1 cellular context compared by ENCODE assay signal in genomic region chr4:40924793-40925117, GRCh38.
TF ChIP-seq lines count a peak whose summit lies in the region.

No MANE protein-coding gene starts in this region.

TF ChIP-seq in GM12878, 131 proteins besides CTCF, POLR2A, EP300 and RAD21 (continued from another document):
- no peak for TF ChIP-seq CEBPZ (IDR thresholded peaks at IDR 0.05; ENCODE audit: low read depth, low read length)
- no peak for TF ChIP-seq MTA3 (IDR thresholded peaks at IDR 0.05; ENCODE audit: borderline replicate concordance, low read length)
- TF ChIP-seq ZNF24 (IDR thresholded peaks at IDR 0.05) = no peak
- TF ChIP-seq BRCA1 (IDR thresholded peaks at IDR 0.05; ENCODE audit: low read depth, low read length) = no peak
- no peak for TF ChIP-seq RAD51 (IDR thresholded peaks at IDR 0.05)
- no peak for TF ChIP-seq MYB (IDR thresholded peaks at IDR 0.05; ENCODE audit: borderline replicate concordance, low read depth, low read length)
- no peak for TF ChIP-seq HDAC2 (IDR thresholded peaks at IDR 0.05)
- TF ChIP-seq, protein P1, sequence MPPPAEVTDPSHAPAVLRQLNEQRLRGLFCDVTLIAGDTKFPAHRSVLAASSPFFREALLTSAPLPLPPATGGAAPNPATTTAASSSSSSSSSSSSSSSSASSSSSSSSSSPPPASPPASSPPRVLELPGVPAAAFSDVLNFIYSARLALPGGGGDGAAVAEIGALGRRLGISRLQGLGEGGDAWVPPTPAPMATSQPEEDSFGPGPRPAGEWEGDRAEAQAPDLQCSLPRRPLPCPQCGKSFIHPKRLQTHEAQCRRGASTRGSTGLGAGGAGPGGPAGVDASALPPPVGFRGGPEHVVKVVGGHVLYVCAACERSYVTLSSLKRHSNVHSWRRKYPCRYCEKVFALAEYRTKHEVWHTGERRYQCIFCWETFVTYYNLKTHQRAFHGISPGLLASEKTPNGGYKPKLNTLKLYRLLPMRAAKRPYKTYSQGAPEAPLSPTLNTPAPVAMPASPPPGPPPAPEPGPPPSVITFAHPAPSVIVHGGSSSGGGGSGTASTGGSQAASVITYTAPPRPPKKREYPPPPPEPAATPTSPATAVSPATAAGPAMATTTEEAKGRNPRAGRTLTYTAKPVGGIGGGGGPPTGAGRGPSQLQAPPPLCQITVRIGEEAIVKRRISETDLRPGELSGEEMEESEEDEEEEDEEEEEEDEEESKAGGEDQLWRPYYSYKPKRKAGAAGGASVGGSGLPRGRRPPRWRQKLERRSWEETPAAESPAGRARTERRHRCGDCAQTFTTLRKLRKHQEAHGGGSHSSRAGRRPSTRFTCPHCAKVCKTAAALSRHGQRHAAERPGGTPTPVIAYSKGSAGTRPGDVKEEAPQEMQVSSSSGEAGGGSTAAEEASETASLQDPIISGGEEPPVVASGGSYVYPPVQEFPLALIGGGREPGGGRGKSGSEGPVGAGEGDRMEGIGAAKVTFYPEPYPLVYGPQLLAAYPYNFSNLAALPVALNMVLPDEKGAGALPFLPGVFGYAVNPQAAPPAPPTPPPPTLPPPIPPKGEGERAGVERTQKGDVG (CRISPR knock-in tag; IDR thresholded peaks at IDR 0.05) = no peak
- TF ChIP-seq FOXM1 (IDR thresholded peaks at IDR 0.05; ENCODE audit: low read depth, low read length) = no peak
